ENCODE assay signal across 10 cellular contexts in genomic region chr3:194364652-194365434, GRCh38. TPM values are rescaled to one million over a fixed set of nuclear protein-coding genes. Genes with fewer than 3 reads are reported as not detected.
DNase-seq lines count a peak whose midpoint lies in the region; ATAC-seq, FAIRE-seq and TF ChIP-seq lines count a peak whose summit lies in the region.
"Had no signal": no experiment of that assay in that cellular context is flagged by ENCODE, and none has a peak within 500 bp of the region (broad histone marks: within the 10 kb centered on the region; RNA-seq: fewer than 3 reads in every experiment).

No MANE protein-coding gene starts in this region.

- H3K4me1 Mint-ChIP-seq in activated CD4-positive, alpha-beta memory T cell treated with anti-CD3 and anti-CD28 coated beads for 36 hours (ENCODE audit: low read depth) = no peaks in the 10 kb centered on the region

- CTCF ChIA-PET in K562 (lab: Yijun Ruan, JAX; ENCODE audit: low intra/inter-chr PET ratio) = no interaction called here
- CTCF ChIA-PET in activated CD4-positive, alpha-beta memory T cell treated with anti-CD3 and anti-CD28 coated beads for 36 hours (lab: Charles Lee) = interaction anchor here (1.4 to 1.5 kb wide), 2 partner anchors 21 kb away, joined by 3 to 4 read pairs; no protein-coding TSS in a partner anchor

- WGBS in K562 (ENCODE audit: insufficient coverage, low coverage, missing lambda C conversion rate) = 2% methylated on average over 18 of the region's 20 CpGs

- peaks cover 18% of the 10 kb centered on the region for H3K27me3 Mint-ChIP-seq in activated CD4-positive, alpha-beta memory T cell treated with anti-CD3 and anti-CD28 coated beads for 36 hours

- no peaks in the 10 kb centered on the region for H3K9me3 Mint-ChIP-seq in activated CD4-positive, alpha-beta memory T cell treated with anti-CD3 and anti-CD28 coated beads for 36 hours

- 0 out of 2 replicates have a peak, but pooled peaks cover 8% of the 10 kb centered on the region for H4K20me1 ChIP-seq in K562 (replicated peaks; ENCODE audit: control insufficient read depth, insufficient read depth, low read length)

- no peak for TF ChIP-seq EP300 in K562 (IDR thresholded peaks at IDR 0.05; ENCODE audit: low read length)

- no peak overlapping the region for H3K27ac Mint-ChIP-seq in activated CD4-positive, alpha-beta memory T cell treated with anti-CD3 and anti-CD28 coated beads for 36 hours
- H3K27ac Mint-ChIP-seq: neural progenitor cell had no signal

- no peak overlapping the region for H3K4me3 Mint-ChIP-seq in activated CD4-positive, alpha-beta memory T cell treated with anti-CD3 and anti-CD28 coated beads for 36 hours
- H3K4me3 Mint-ChIP-seq: neural progenitor cell had no signal

- intact Hi-C loops in K562 (cut with micrococcal nuclease) = no loop called here
- intact Hi-C loops in activated CD4-positive, alpha-beta memory T cell treated with anti-CD3 and anti-CD28 coated beads for 36 hours (cut with micrococcal nuclease) = no loop called here

- no peak overlapping the region for H3K4me3 ChIP-seq in K562
- H3K4me3 ChIP-seq: neural progenitor cell had no signal

- in situ Hi-C loops in K562 (cut with MboI) = no loop called here

- TF ChIP-seq RAD21 in K562 (CRISPR knock-in tag; conservative IDR thresholded peaks at IDR 0.05 in 1 of 2, IDR thresholded peaks at IDR 0.05 in 1 of 2) = no peak

- H3K4me1 ChIP-seq in K562 (replicated peaks in 1 of 2; ENCODE audit: control insufficient read depth in 2 of 2, insufficient read depth in 2 of 2, low read length in 2 of 2) = peaks cover 0 to 3% of the 10 kb centered on the region in 2 experiments; a peak in 2 of 5 replicates

- peaks cover 70 to 93% of the 10 kb centered on the region in 2 experiments for H3K27me3 ChIP-seq in K562 (ENCODE audit: control insufficient read depth in 2 of 2, insufficient read depth in 2 of 2, low read length in 2 of 2)

- no peaks in the 10 kb centered on the region for H3K36me3 Mint-ChIP-seq in activated CD4-positive, alpha-beta memory T cell treated with anti-CD3 and anti-CD28 coated beads for 36 hours
- H3K36me3 Mint-ChIP-seq: neural progenitor cell had no signal

- H3K9me3 ChIP-seq in K562 (replicated peaks; ENCODE audit: control insufficient read depth, insufficient read depth, low read depth, low read length) = no peaks in the 10 kb centered on the region

- no peak overlapping the region for H3K9ac ChIP-seq in K562 (ENCODE audit: insufficient read depth in 1 of 2, low read depth in 2 of 2, low read length in 2 of 2)
- H3K9ac ChIP-seq: neural progenitor cell had no signal

- no peak for TF ChIP-seq CTCF in K562 (IDR thresholded peaks at IDR 0.05 in 2 of 3, conservative IDR thresholded peaks at IDR 0.05 in 1 of 3; ENCODE audit: insufficient read depth in 2 of 3, low read depth in 1 of 3, low read length in 3 of 3)

- ATAC-seq in K562 = peak; percentile 11; the same call in 2 of the 3 replicates
- ATAC-seq in HG03457 (IDR thresholded peaks at IDR 0.05; ENCODE audit: unreplicated experiment) = no peak

- no peaks in the 10 kb centered on the region for H3K9me1 ChIP-seq in K562 (ENCODE audit: control insufficient read depth, insufficient read depth, low read length)

- TF ChIP-seq POLR2A in K562 (conservative IDR thresholded peaks at IDR 0.05) = no peak

- POLR2A ChIA-PET in K562 (lab: Yijun Ruan, JAX) = interaction anchor here (0.7 to 1.5 kb wide), 3 partner anchors 9 to 16 kb away, joined by 3 to 6 read pairs (median 4); no protein-coding TSS in a partner anchor
- POLR2A ChIA-PET in activated CD4-positive, alpha-beta memory T cell treated with anti-CD3 and anti-CD28 coated beads for 36 hours (lab: Charles Lee) = no interaction called here

- H2AFZ ChIP-seq in K562 (ENCODE audit: low read depth, low read length) = no peak overlapping the region
- H2AFZ ChIP-seq: neural progenitor cell had no signal

- DNase-seq in DMS 273 treated with DMSO at 0.1 percent for 48 hours (lab: John Stamatoyannopoulos, UW) (peak; percentile 84), NCI-H1417 treated with DMSO at 0.1 percent for 48 hours (lab: John Stamatoyannopoulos, UW) (peak; percentile 92), K562 (ENCODE audit: extremely low read depth in 1 of 4, low spot score in 3 of 4) (no peak), medulla oblongata (ENCODE audit: extremely low spot score) (peak; percentile 14), UCSD-AML1 (lab: John Stamatoyannopoulos, UW; ENCODE audit: unreplicated experiment) (no peak), T-helper 9 cell (no peak)
- no peak for DNase-seq in activated CD4-positive, alpha-beta memory T cell treated with anti-CD3 and anti-CD28 coated beads for 36 hours
- DNase-seq: NCI-H526 had no signal

- FAIRE-seq in K562 (lab: Jason Lieb, UNC) = no peak

- H3K79me2 ChIP-seq in K562 (ENCODE audit: control insufficient read depth, insufficient read depth, low read length) = no peaks in the 10 kb centered on the region

- H3K27ac ChIP-seq in K562 (ENCODE audit: extremely low read depth, low read depth, low read length) = no peak overlapping the region
- H3K27ac ChIP-seq: neural progenitor cell had no signal

- no peaks in the 10 kb centered on the region for H3K36me3 ChIP-seq in K562 (ENCODE audit: control insufficient read depth, insufficient read depth, low read length)
- H3K36me3 ChIP-seq: neural progenitor cell had no signal

- BruUV-seq in K562 (replicated peaks; lab: Mats Ljungman, UMichigan) = no TSS peak

- H3K4me2 ChIP-seq in K562 (ENCODE audit: insufficient read depth, low read length) = no peak overlapping the region
- H3K4me2 ChIP-seq: neural progenitor cell had no signal

TF ChIP-seq in K562, 482 proteins besides CTCF, POLR2A, EP300 and RAD21 (continues in another document):
- TF ChIP-seq KHSRP (IDR thresholded peaks at IDR 0.05) = no peak

RNA-seq across cellular contexts. Expression of gene LRRC15, which starts 4.7 kb away (rescaled TPM):
- not detected in 2 replicates for total RNA-seq in K562 (2011; cell fraction: chromatin; rRNA removed; ENCODE audit: low replicate concordance)
- not detected in 2 replicates for total RNA-seq in K562 (2011; cell fraction: nucleolus; rRNA removed)
- not detected in 2 replicates for total RNA-seq in K562 (2011; cell fraction: nucleoplasm; rRNA removed)
- not detected in 2 replicates for total RNA-seq in K562 (2014; rRNA removed)
- total RNA-seq in K562 (2014; rRNA removed; fragmentation: Illumina TruSeq; extraction: Trizol) = not detected in 2 replicates
- total RNA-seq in K562 (2015; rRNA removed; fragmentation: Illumina TruSeq; extraction: Trizol) = not detected in 2 replicates
- total RNA-seq in K562 (2021) = not detected in 2 replicates
- 0.01 TPM in 1 of 2 replicates, not detected in the other for polyA plus RNA-seq in K562 (2011; rRNA removed)
- polyA plus RNA-seq in K562 (2011; cell fraction: cytosol; rRNA removed) = not detected in 2 replicates
- not detected in 2 replicates for polyA plus RNA-seq in K562 (2011; cell fraction: nucleus; rRNA removed)
- polyA plus RNA-seq in K562 (2012) = not detected in 2 replicates
- not detected in 2 replicates for polyA plus RNA-seq in K562 (2014; fragmentation: Illumina TruSeq; extraction: Trizol)
- not detected for polyA plus RNA-seq in K562 (2014; fragmentation: Nextera tagmentation; extraction: Ambion mirVana)
- polyA plus RNA-seq in K562 (2014; rRNA removed) = not detected in 2 replicates
- polyA minus RNA-seq in K562 (2011; rRNA and poly(A)+ RNA removed) = not detected in 2 replicates
- not detected in 2 replicates for polyA minus RNA-seq in K562 (2011; cell fraction: cytosol; rRNA and poly(A)+ RNA removed)
- polyA minus RNA-seq in K562 (2011; cell fraction: nucleus; rRNA and poly(A)+ RNA removed) = not detected in 2 replicates
- not detected for total RNA-seq in activated CD4-positive, alpha-beta memory T cell treated with anti-CD3 and anti-CD28 coated beads for 36 hours

RNA-seq across cellular contexts. Expression of gene CPN2, which starts 13.7 kb away (rescaled TPM):
- not detected in 2 replicates for total RNA-seq in K562 (2011; cell fraction: chromatin; rRNA removed; ENCODE audit: low replicate concordance)
- total RNA-seq in K562 (2011; cell fraction: nucleolus; rRNA removed) = not detected in 2 replicates
- not detected in 2 replicates for total RNA-seq in K562 (2011; cell fraction: nucleoplasm; rRNA removed)
- total RNA-seq in K562 (2014; rRNA removed) (not detected in 2 replicates), K562 (2014; rRNA removed; fragmentation: Illumina TruSeq; extraction: Trizol) (not detected in 2 replicates), K562 (2015; rRNA removed; fragmentation: Illumina TruSeq; extraction: Trizol) (not detected in 2 replicates), K562 (2021) (not detected in 2 replicates)
- polyA plus RNA-seq in K562 (2011; rRNA removed) (not detected in 2 replicates), K562 (2014; fragmentation: Illumina TruSeq; extraction: Trizol) (not detected in 2 replicates), K562 (2014; fragmentation: Nextera tagmentation; extraction: Ambion mirVana) (not detected), K562 (2014; rRNA removed) (not detected in 2 replicates)
- polyA plus RNA-seq in K562 (2011; cell fraction: cytosol; rRNA removed) = 0.04 TPM in 1 of 2 replicates, not detected in the other
- not detected in 2 replicates for polyA plus RNA-seq in K562 (2011; cell fraction: nucleus; rRNA removed)
- 0.06 TPM in 1 of 2 replicates, not detected in the other for polyA plus RNA-seq in K562 (2012)
- not detected in 2 replicates for polyA minus RNA-seq in K562 (2011; rRNA and poly(A)+ RNA removed)
- polyA minus RNA-seq in K562 (2011; cell fraction: cytosol; rRNA and poly(A)+ RNA removed) = not detected in 2 replicates
- polyA minus RNA-seq in K562 (2011; cell fraction: nucleus; rRNA and poly(A)+ RNA removed) = not detected in 2 replicates
- not detected for total RNA-seq in activated CD4-positive, alpha-beta memory T cell treated with anti-CD3 and anti-CD28 coated beads for 36 hours

RNA-seq across cellular contexts. Expression of gene GP5, which starts 34.2 kb away (rescaled TPM):
- total RNA-seq in K562 (2011; cell fraction: chromatin; rRNA removed; ENCODE audit: low replicate concordance) = 0.14 and 0.23 TPM in 2 replicates
- total RNA-seq in K562 (2011; cell fraction: nucleolus; rRNA removed) = 0.26 and 0.33 TPM in 2 replicates
- total RNA-seq in K562 (2011; cell fraction: nucleoplasm; rRNA removed) = 0.15 and 0.23 TPM in 2 replicates
- total RNA-seq in K562 (2014; rRNA removed) (0.04 TPM in 1 of 2 replicates, not detected in the other), K562 (2014; rRNA removed; fragmentation: Illumina TruSeq; extraction: Trizol) (not detected in 2 replicates), K562 (2015; rRNA removed; fragmentation: Illumina TruSeq; extraction: Trizol) (0.04 TPM in 1 of 2 replicates, not detected in the other), K562 (2021) (0.09 TPM in 1 of 2 replicates, not detected in the other)
- polyA plus RNA-seq in K562 (2011; rRNA removed) (0.01 and 0.03 TPM in 2 replicates), K562 (2014; fragmentation: Illumina TruSeq; extraction: Trizol) (not detected in 2 replicates), K562 (2014; fragmentation: Nextera tagmentation; extraction: Ambion mirVana) (not detected), K562 (2014; rRNA removed) (0.04 and 0.08 TPM in 2 replicates)
- polyA plus RNA-seq in K562 (2011; cell fraction: cytosol; rRNA removed) = 0.03 TPM in 1 of 2 replicates, not detected in the other
- not detected in 2 replicates for polyA plus RNA-seq in K562 (2011; cell fraction: nucleus; rRNA removed)
- not detected in 2 replicates for polyA plus RNA-seq in K562 (2012)
- polyA minus RNA-seq in K562 (2011; rRNA and poly(A)+ RNA removed) = 0.18 TPM in 1 of 2 replicates, not detected in the other
- not detected in 2 replicates for polyA minus RNA-seq in K562 (2011; cell fraction: cytosol; rRNA and poly(A)+ RNA removed)
- 0.13 and 0.22 TPM in 2 replicates for polyA minus RNA-seq in K562 (2011; cell fraction: nucleus; rRNA and poly(A)+ RNA removed)
- under 1 TPM; 0.24 to 0.31 TPM for total RNA-seq in activated CD4-positive, alpha-beta memory T cell treated with anti-CD3 and anti-CD28 coated beads for 36 hours

Comparison
In these comparisons a context has a peak if more than half of its experiments do, and no peak if none do; other contexts are left out.
1. DNase-seq: peak in DMS 273 treated with DMSO at 0.1 percent for 48 hours (single experiment), NCI-H1417 treated with DMSO at 0.1 percent for 48 hours (single experiment) and medulla oblongata (single experiment); none in K562 (0 of 4), UCSD-AML1 (single experiment), activated CD4-positive, alpha-beta memory T cell treated with anti-CD3 and anti-CD28 coated beads for 36 hours (single experiment) and T-helper 9 cell (single experiment).